ENCODE assay signal across 9 cellular contexts in genomic region chrX:66163849-66164401, GRCh38. TPM values are rescaled to one million over a fixed set of nuclear protein-coding genes. Genes with fewer than 3 reads are reported as not detected.
A peak's percentile ranks its signal among the peaks of the same experiment; 100 is the strongest.
DNase-seq lines count a peak whose midpoint lies in the region; ATAC-seq and TF ChIP-seq lines count a peak whose summit lies in the region.
"Had no signal": no experiment of that assay in that cellular context is flagged by ENCODE, and none has a peak within 500 bp of the region (broad histone marks: within the 10 kb centered on the region; RNA-seq: fewer than 3 reads in every experiment).

TSS of gene HEPH (plus strand) at chrX:66164247. CDS start at chrX:66170571, 6,324 bp downstream.

- ATAC-seq in GM18505 (IDR thresholded peaks at IDR 0.05; ENCODE audit: unreplicated experiment) (peak; percentile 57), Right ventricle myocardium inferior (peak; percentile 63)

- DNase-seq in HT-29 (ENCODE audit: low spot score) = no peak
- DNase-seq in Right ventricle myocardium inferior (ENCODE audit: missing footprints) = no peak
- no peak for DNase-seq in retinal pigment epithelial cell (ENCODE audit: low read depth)
- no peak for DNase-seq in effector CD4-positive, alpha-beta T cell
- no peak for DNase-seq in HuH-7.5 (ENCODE audit: low spot score)
- no peak for DNase-seq in NCI-H2196 treated with DMSO at 0.1 percent for 48 hours (lab: John Stamatoyannopoulos, UW; ENCODE audit: unreplicated experiment)
- no peak for DNase-seq in NCI-H226

- intact Hi-C loops in Right ventricle myocardium inferior (cut with DNase I) = no loop called here

- TF ChIP-seq CTCF in retinal pigment epithelial cell (conservative IDR thresholded peaks at IDR 0.05; ENCODE audit: low read depth, low read length) = no peak

- no peak for TF ChIP-seq POLR2A in GM18505 (IDR thresholded peaks at IDR 0.05; ENCODE audit: borderline replicate concordance, extremely low read depth, insufficient read depth, insufficient read length)

- H3K4me3 ChIP-seq in retinal pigment epithelial cell (ENCODE audit: low read length) = peak within 1 kb of the TSS; percentile 32
- H3K4me3 ChIP-seq: lung had no signal

RNA-seq across cellular contexts. Expression of gene HEPH, which starts in this region (rescaled TPM):
- total RNA-seq in HT-29 (2014; rRNA removed; shearing (Covaris generic)) = 17.7 and 22.1 TPM in 2 replicates
- 8.0 TPM for total RNA-seq in Right ventricle myocardium inferior
